In the genomic region with DNA sequence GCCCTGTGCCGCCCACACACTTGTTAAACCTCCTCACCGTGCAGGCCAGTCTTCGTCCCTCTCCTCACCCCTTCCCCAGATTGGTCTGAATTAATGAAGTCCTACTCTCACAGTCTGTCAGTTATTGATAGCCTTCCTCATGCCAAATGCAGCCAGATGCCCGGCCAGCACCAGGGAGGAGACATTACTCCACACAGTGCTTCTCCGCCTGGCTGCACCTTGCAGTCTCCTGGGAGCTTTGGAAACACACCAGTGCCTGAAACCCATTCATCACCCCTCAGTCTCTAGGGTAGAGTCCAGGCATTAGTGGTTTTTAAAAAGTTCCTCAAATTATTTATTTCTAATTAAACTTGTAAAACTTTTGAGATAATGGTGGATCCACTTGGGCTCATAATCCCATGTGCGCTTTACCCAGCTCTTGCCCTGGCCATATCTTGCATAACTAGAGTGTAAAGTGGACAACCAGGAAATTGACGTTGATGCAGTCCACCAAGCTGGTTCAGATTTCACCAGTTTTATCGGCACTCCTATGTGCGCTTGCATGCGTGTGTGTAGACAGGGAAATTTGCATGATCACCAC, we compare ENCODE assay signal across 31 cellular contexts.
"Had no signal": no experiment of that assay in that cellular context is flagged by ENCODE, and none has a peak within 500 bp of the region (broad histone marks: within the 10 kb centered on the region; RNA-seq: fewer than 3 reads in every experiment).

No MANE protein-coding gene starts in this region.

- H3K9me3 ChIP-seq: ascending aorta, left lung, mucosa of descending colon, pancreas, psoas muscle, upper lobe of left lung had no signal

- DNase-seq: activated CD4-positive, alpha-beta memory T cell treated with anti-CD3 and anti-CD28 coated beads for 36 hours; activated CD4-positive, alpha-beta T cell treated with anti-CD3 and anti-CD28 coated beads, Interleukin-2, amount 10 ng/mL, durations not matched to agents 24 days and 14 days; activated CD8-positive, alpha-beta memory T cell treated with anti-CD3 and anti-CD28 coated beads, Interleukin-2, amount 50 U/mL, for 48 hours; activated gamma-delta T cell; activated naive CD4-positive, alpha-beta T cell treated with anti-CD3 and anti-CD28 coated beads, Interleukin-2, amount 10 ng/mL, durations not matched to agents 7 days and 5 days; activated naive CD8-positive, alpha-beta T cell treated with anti-CD3 and anti-CD28 coated beads, Interleukin-2, amount 10 ng/mL, durations not matched to agents 7 days and 5 days; activated T-cell treated with anti-CD3 and anti-CD28 coated beads, Interleukin-2, amount 50 U/mL, for 24 hours; caudate nucleus; foreskin fibroblast; head of caudate nucleus; hippocampal formation; mucosa of descending colon; pancreas; psoas muscle; stimulated activated CD4-positive, alpha-beta T cell treated with anti-CD3 and anti-CD28 coated beads, Interleukin-1b, Interleukin-23, amount 100 ng/mL, for 48 hours; stimulated activated CD4-positive, alpha-beta T cell treated with anti-CD3 and anti-CD28 coated beads, Interleukin-4, amount 100 ng/mL, for 4 hours; stimulated activated CD8-positive, alpha-beta memory T cell treated with anti-CD3 and anti-CD28 coated beads, Interleukin-4, amount 100 ng/mL, for 48 hours; stimulated activated naive CD8-positive, alpha-beta T cell treated with anti-CD3 and anti-CD28 coated beads, Interleukin-15, amount 100 ng/mL, for 72 hours; substantia nigra; T-helper 9 cell; upper lobe of left lung had no signal

- H3K36me3 Mint-ChIP-seq: activated CD4-positive, alpha-beta memory T cell treated with anti-CD3 and anti-CD28 coated beads for 36 hours; activated naive CD4-positive, alpha-beta T cell treated with anti-CD3 and anti-CD28 coated beads, Interleukin-2, amount 10 ng/mL, durations not matched to agents 7 days and 5 days; activated naive CD8-positive, alpha-beta T cell treated with anti-CD3 and anti-CD28 coated beads, Interleukin-2, amount 10 ng/mL, durations not matched to agents 7 days and 5 days; natural killer cell treated with Interleukin-12 subunit alpha and Interleukin-12 subunit beta and Interleukin-15 and Interleukin-18, amount 100 ng/mL, for 72 hours; stimulated activated memory B cell treated with anti-CD40 and anti-IgM and Interleukin-4, amounts not matched to agents 10 μg/mL and 1 μg/mL and 100 μg/mL, for 72 hours had no signal

- H3K4me3 Mint-ChIP-seq: activated CD4-positive, alpha-beta memory T cell treated with anti-CD3 and anti-CD28 coated beads for 36 hours; activated CD4-positive, alpha-beta T cell treated with anti-CD3 and anti-CD28 coated beads, Interleukin-2, amount 10 ng/mL, durations not matched to agents 24 days and 14 days; activated naive CD4-positive, alpha-beta T cell treated with anti-CD3 and anti-CD28 coated beads, Interleukin-2, amount 10 ng/mL, durations not matched to agents 7 days and 5 days; activated naive CD8-positive, alpha-beta T cell treated with anti-CD3 and anti-CD28 coated beads, Interleukin-2, amount 10 ng/mL, durations not matched to agents 7 days and 5 days; activated T-cell treated with anti-CD3 and anti-CD28 coated beads, Interleukin-2, amount 50 U/mL, for 24 hours; natural killer cell treated with Interleukin-12 subunit alpha and Interleukin-12 subunit beta and Interleukin-15 and Interleukin-18, amount 100 ng/mL, for 72 hours; stimulated activated memory B cell treated with anti-CD40 and anti-IgM and Interleukin-4, amounts not matched to agents 10 μg/mL and 1 μg/mL and 100 μg/mL, for 72 hours; stimulated activated naive CD8-positive, alpha-beta T cell treated with anti-CD3 and anti-CD28 coated beads, Interleukin-15, amount 100 ng/mL, for 72 hours; T-helper 1 cell treated with Interleukin-12 subunit alpha and Interleukin-12 subunit beta and Interleukin-4 antibody, amounts not matched to agents 30 μg/mL and 1 μg/mL, for 36 hours had no signal

- H3K9me3 Mint-ChIP-seq: activated CD4-positive, alpha-beta memory T cell treated with anti-CD3 and anti-CD28 coated beads for 36 hours; activated CD4-positive, alpha-beta T cell treated with anti-CD3 and anti-CD28 coated beads, Interleukin-2, amount 10 ng/mL, durations not matched to agents 24 days and 14 days; activated naive CD4-positive, alpha-beta T cell treated with anti-CD3 and anti-CD28 coated beads, Interleukin-2, amount 10 ng/mL, durations not matched to agents 7 days and 5 days; activated naive CD8-positive, alpha-beta T cell treated with anti-CD3 and anti-CD28 coated beads, Interleukin-2, amount 10 ng/mL, durations not matched to agents 7 days and 5 days; activated T-cell treated with anti-CD3 and anti-CD28 coated beads, Interleukin-2, amount 50 U/mL, for 24 hours; natural killer cell treated with Interleukin-12 subunit alpha and Interleukin-12 subunit beta and Interleukin-15 and Interleukin-18, amount 100 ng/mL, for 72 hours; stimulated activated memory B cell treated with anti-CD40 and anti-IgM and Interleukin-4, amounts not matched to agents 10 μg/mL and 1 μg/mL and 100 μg/mL, for 72 hours; stimulated activated naive CD8-positive, alpha-beta T cell treated with anti-CD3 and anti-CD28 coated beads, Interleukin-15, amount 100 ng/mL, for 72 hours; T-helper 1 cell treated with Interleukin-12 subunit alpha and Interleukin-12 subunit beta and Interleukin-4 antibody, amounts not matched to agents 30 μg/mL and 1 μg/mL, for 36 hours had no signal

- H3K27me3 ChIP-seq: ascending aorta, left lung, pancreas, upper lobe of left lung had no signal

- H3K27ac Mint-ChIP-seq: activated CD4-positive, alpha-beta memory T cell treated with anti-CD3 and anti-CD28 coated beads for 36 hours; activated CD4-positive, alpha-beta T cell treated with anti-CD3 and anti-CD28 coated beads, Interleukin-2, amount 10 ng/mL, durations not matched to agents 24 days and 14 days; activated naive CD4-positive, alpha-beta T cell treated with anti-CD3 and anti-CD28 coated beads, Interleukin-2, amount 10 ng/mL, durations not matched to agents 7 days and 5 days; activated naive CD8-positive, alpha-beta T cell treated with anti-CD3 and anti-CD28 coated beads, Interleukin-2, amount 10 ng/mL, durations not matched to agents 7 days and 5 days; activated T-cell treated with anti-CD3 and anti-CD28 coated beads, Interleukin-2, amount 50 U/mL, for 24 hours; natural killer cell treated with Interleukin-12 subunit alpha and Interleukin-12 subunit beta and Interleukin-15 and Interleukin-18, amount 100 ng/mL, for 72 hours; stimulated activated memory B cell treated with anti-CD40 and anti-IgM and Interleukin-4, amounts not matched to agents 10 μg/mL and 1 μg/mL and 100 μg/mL, for 72 hours; stimulated activated naive CD8-positive, alpha-beta T cell treated with anti-CD3 and anti-CD28 coated beads, Interleukin-15, amount 100 ng/mL, for 72 hours; T-helper 1 cell treated with Interleukin-12 subunit alpha and Interleukin-12 subunit beta and Interleukin-4 antibody, amounts not matched to agents 30 μg/mL and 1 μg/mL, for 36 hours had no signal

- H3K4me3 ChIP-seq: ascending aorta, left lung, lung, mucosa of descending colon, pancreas, psoas muscle, smooth muscle cell, upper lobe of left lung had no signal

- H3K4me1 Mint-ChIP-seq: activated CD4-positive, alpha-beta T cell treated with anti-CD3 and anti-CD28 coated beads, Interleukin-2, amount 10 ng/mL, durations not matched to agents 24 days and 14 days; activated naive CD4-positive, alpha-beta T cell treated with anti-CD3 and anti-CD28 coated beads, Interleukin-2, amount 10 ng/mL, durations not matched to agents 7 days and 5 days; activated naive CD8-positive, alpha-beta T cell treated with anti-CD3 and anti-CD28 coated beads, Interleukin-2, amount 10 ng/mL, durations not matched to agents 7 days and 5 days; stimulated activated naive CD8-positive, alpha-beta T cell treated with anti-CD3 and anti-CD28 coated beads, Interleukin-15, amount 100 ng/mL, for 72 hours had no signal

- FAIRE-seq: kidney, pancreas, TTC549 had no signal

- H3K4me2 ChIP-seq: smooth muscle cell had no signal

- H3K27ac ChIP-seq: ascending aorta, left lung, pancreas, psoas muscle, upper lobe of left lung, VCaP had no signal
